Comparison of ENCODE assay signal across 8 cellular contexts in the genomic region with DNA sequence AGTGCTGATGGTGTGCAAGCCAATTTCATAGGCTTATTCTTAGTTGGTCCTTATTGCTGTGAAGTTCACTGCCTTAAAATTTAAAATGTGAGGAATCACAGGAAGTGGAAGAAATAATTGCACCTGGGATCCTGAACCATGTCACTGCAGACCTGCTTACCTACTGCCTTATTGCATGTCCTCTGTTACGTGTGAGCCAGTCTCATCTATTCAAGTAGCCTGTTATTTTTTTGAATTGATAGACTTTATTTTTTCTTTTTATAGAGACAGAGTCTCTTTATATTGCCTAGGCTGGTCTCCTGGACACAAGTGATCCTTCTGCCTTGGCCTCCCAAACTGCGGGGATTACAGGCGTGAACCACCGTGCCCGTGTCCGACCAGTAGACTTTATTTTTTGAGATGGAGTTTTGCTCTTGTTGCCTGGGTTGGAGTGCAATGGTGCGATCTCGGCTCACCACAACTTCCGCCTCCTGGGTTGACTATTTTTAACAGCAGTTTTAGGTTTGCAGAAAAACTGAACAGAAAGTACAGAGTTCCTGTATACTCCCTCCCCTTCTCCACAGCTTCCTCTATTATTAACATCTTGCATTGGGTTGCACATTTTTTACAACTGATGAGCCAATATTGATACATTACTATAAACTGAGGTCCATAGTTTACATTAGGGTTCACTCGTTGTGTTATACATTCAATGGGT. TPM values are rescaled to one million over a fixed set of nuclear protein-coding genes. Genes with fewer than 3 reads are reported as not detected.
A peak's percentile ranks its signal among the peaks of the same experiment; 100 is the strongest.
DNase-seq lines count a peak whose midpoint lies in the region; ATAC-seq, FAIRE-seq and TF ChIP-seq lines count a peak whose summit lies in the region.

No MANE protein-coding gene starts in this region.

- H3K4me3 ChIP-seq in stomach (no peak overlapping the region), uterus (no peak overlapping the region)

- DNase-seq in GM12891 (ENCODE audit: insufficient read length, low spot score) (no peak), Kasumi-1 (lab: John Stamatoyannopoulos, UW) (peak; percentile 98), stomach (peak; percentile 42), NCI-H187 (lab: John Stamatoyannopoulos, UW) (no peak), glutamatergic neuron (no peak), uterus (no peak)

- FAIRE-seq in GM12891 (lab: Jason Lieb, UNC): peak; percentile 88

- TF ChIP-seq POLR2A in GM12891 (IDR thresholded peaks at IDR 0.05; ENCODE audit: low read depth, low read length): no peak
- TF ChIP-seq POLR2A in stomach (IDR thresholded peaks at IDR 0.05): no peak
- TF ChIP-seq POLR2A in uterus (IDR thresholded peaks at IDR 0.05): no peak

- TF ChIP-seq CTCF in stomach (IDR thresholded peaks at IDR 0.05) (no peak), glutamatergic neuron (IDR thresholded peaks at IDR 0.05; ENCODE audit: partially characterized antibody, unreplicated experiment) (no peak), uterus (IDR thresholded peaks at IDR 0.05) (no peak)

- peaks cover 3% of the 10 kb centered on the region for H3K9me3 Mint-ChIP-seq in activated T-helper 17 cell treated with anti-CD3 and anti-CD28 coated beads, Interleukin-2, amount 50 U/mL, for 72 hours
- peaks cover 5% of the 10 kb centered on the region for H3K9me3 Mint-ChIP-seq in glutamatergic neuron (ENCODE audit: unreplicated experiment)

- H3K27ac ChIP-seq in stomach (peak overlapping the region in 2 of 5 donors; percentile 51 to 71), uterus (no peak overlapping the region)

- no peak for TF ChIP-seq EP300 in stomach (IDR thresholded peaks at IDR 0.05)

- intact Hi-C loops in stomach (cut with DNase I; ENCODE audit: low total_unique reads): no loop called here
- intact Hi-C loops in uterus (cut with DNase I; ENCODE audit: low total_unique reads): no loop called here

- peak overlapping the region; percentile 76 for H3K27ac Mint-ChIP-seq in activated T-helper 17 cell treated with anti-CD3 and anti-CD28 coated beads, Interleukin-2, amount 50 U/mL, for 72 hours
- no peak overlapping the region for H3K27ac Mint-ChIP-seq in glutamatergic neuron (ENCODE audit: unreplicated experiment)

- H3K36me3 Mint-ChIP-seq in activated T-helper 17 cell treated with anti-CD3 and anti-CD28 coated beads, Interleukin-2, amount 50 U/mL, for 72 hours (ENCODE audit: low read depth): no peaks in the 10 kb centered on the region
- H3K36me3 Mint-ChIP-seq in glutamatergic neuron (ENCODE audit: unreplicated experiment): peaks cover 4% of the 10 kb centered on the region

- H3K27me3 ChIP-seq in stomach (peaks cover 0 to 4% (median 0%) of the 10 kb centered on the region in 3 donors), uterus (no peaks in the 10 kb centered on the region)

- ATAC-seq in GM21717 (IDR thresholded peaks at IDR 0.05; ENCODE audit: unreplicated experiment): peak; percentile 98
- ATAC-seq in activated T-helper 17 cell treated with anti-CD3 and anti-CD28 coated beads, Interleukin-2, amount 50 U/mL, for 72 hours (replicated peaks): peak; percentile 81

- no peaks in the 10 kb centered on the region for H3K27me3 Mint-ChIP-seq in activated T-helper 17 cell treated with anti-CD3 and anti-CD28 coated beads, Interleukin-2, amount 50 U/mL, for 72 hours
- peaks cover 6% of the 10 kb centered on the region for H3K27me3 Mint-ChIP-seq in glutamatergic neuron (ENCODE audit: unreplicated experiment)

- H3K4me1 ChIP-seq in stomach (peaks cover 0 to 9% (median 0%) of the 10 kb centered on the region in 4 donors), uterus (no peaks in the 10 kb centered on the region)

- peaks cover 31% of the 10 kb centered on the region for H3K4me1 Mint-ChIP-seq in activated T-helper 17 cell treated with anti-CD3 and anti-CD28 coated beads, Interleukin-2, amount 50 U/mL, for 72 hours
- H3K4me1 Mint-ChIP-seq in glutamatergic neuron (ENCODE audit: low read depth, unreplicated experiment): peaks cover 3% of the 10 kb centered on the region

- H3K9me3 ChIP-seq in stomach (peaks cover 0 to 5% (median 0%) of the 10 kb centered on the region in 4 donors), uterus (no peaks in the 10 kb centered on the region)

- WGBS in stomach, 5 donors: 56 to 86% (median 77%) methylated on average over 10 of the region's 10 CpGs

- H3K4me3 Mint-ChIP-seq in activated T-helper 17 cell treated with anti-CD3 and anti-CD28 coated beads, Interleukin-2, amount 50 U/mL, for 72 hours: peak overlapping the region; percentile 77
- H3K4me3 Mint-ChIP-seq in glutamatergic neuron (ENCODE audit: unreplicated experiment): no peak overlapping the region

- H3K36me3 ChIP-seq in stomach (no peaks in the 10 kb centered on the region), uterus (no peaks in the 10 kb centered on the region)

TF ChIP-seq in GM12891, 5 proteins besides CTCF, POLR2A, EP300 and RAD21:
- TF ChIP-seq POLR2AphosphoS5 (IDR thresholded peaks at IDR 0.05; ENCODE audit: low read depth, low read length) (no peak), SPI1 (IDR thresholded peaks at IDR 0.05; ENCODE audit: low read depth, low read length) (peak; percentile 65)
TF ChIP-seq in GM12891: peak in this region for 1.

RNA-seq across cellular contexts. Expression of a gene that starts 14.0 kb away (rescaled TPM):
- 0.05 TPM for polyA plus RNA-seq in GM12891 (2012; ENCODE audit: low read depth, missing spikeins)
- 1 to 10 TPM; 3.9 to 8.2 TPM for total RNA-seq in activated T-helper 17 cell treated with anti-CD3 and anti-CD28 coated beads, Interleukin-2, amount 50 U/mL, for 72 hours
- total RNA-seq in stomach: 10 to 100 TPM in 2 of 5 donors, 1 to 10 TPM in 3; 1.3 to 29.8 (median 6.1) TPM
- polyA plus RNA-seq in stomach: 1 to 10 TPM in 1 of 3 donors, under 1 TPM in 2; 0.43 to 1.4 (median 0.81) TPM
- total RNA-seq in glutamatergic neuron (ENCODE audit: unreplicated experiment): 9.1 TPM
- 10 to 100 TPM in 3 of 4 donors, 1 to 10 TPM in 1; 7.1 to 33.4 (median 14.9) TPM for total RNA-seq in uterus

Comparison
In these comparisons a context has a peak if more than half of its experiments do, and no peak if none do; other contexts are left out.
1. DNase-seq: peak in Kasumi-1 (2 of 2) and stomach (single experiment); none in GM12891 (single experiment), NCI-H187 (0 of 2), glutamatergic neuron (single experiment) and uterus (0 of 2).